In genomic region chr11:130146797-130147196, GRCh38 we compare ENCODE assay signal across 8 cellular contexts. TPM values are rescaled to one million over a fixed set of nuclear protein-coding genes. Genes with fewer than 3 reads are reported as not detected.
A peak's percentile ranks its signal among the peaks of the same experiment; 100 is the strongest.
DNase-seq lines count a peak whose midpoint lies in the region; ATAC-seq and TF ChIP-seq lines count a peak whose summit lies in the region.

No MANE protein-coding gene starts in this region.

- peaks cover 25% of the 10 kb centered on the region for H3K4me1 Mint-ChIP-seq in CD4-positive, alpha-beta T cell (ENCODE audit: low read depth)
- peaks cover 30 to 53% (median 43%) of the 10 kb centered on the region in 3 donors for H3K4me1 Mint-ChIP-seq in naive B cell

- H3K27ac Mint-ChIP-seq in CD4-positive, alpha-beta T cell = no peak overlapping the region
- peak overlapping the region in 4 of 6 donors; percentile 39 to 93 (median 76) for H3K27ac Mint-ChIP-seq in naive B cell

- intact Hi-C loops in CD4-positive, alpha-beta T cell (cut with DNase I, micrococcal nuclease) = no loop called here

- no peak for DNase-seq in CD4-positive, alpha-beta T cell
- DNase-seq in NAMALWA (ENCODE audit: low spot score) = peak; percentile 66
- DNase-seq in coronary artery (ENCODE audit: low spot score) = peak; percentile 71
- peak; percentile 60 for DNase-seq in naive B cell
- no peak for DNase-seq in GM19240 (ENCODE audit: insufficient read length, low spot score)
- DNase-seq in retina = no peak

- peak; percentile 75 for ATAC-seq in CD4-positive, alpha-beta T cell (ENCODE audit: poor library complexity)
- ATAC-seq in naive B cell (ENCODE audit: low read depth in 2 of 2) (peak; percentile 97 to 98), GM21447 (IDR thresholded peaks at IDR 0.05; ENCODE audit: unreplicated experiment) (no peak), GM18873 (IDR thresholded peaks at IDR 0.05; ENCODE audit: low FRiP score, unreplicated experiment) (no peak)

- TF ChIP-seq CTCF in CD4-positive, alpha-beta T cell (IDR thresholded peaks at IDR 0.05) = no peak
- no peak for TF ChIP-seq CTCF in coronary artery (IDR thresholded peaks at IDR 0.05)

- no peak overlapping the region for H3K4me3 ChIP-seq in coronary artery

- no peak overlapping the region for H3K4me3 Mint-ChIP-seq in CD4-positive, alpha-beta T cell
- H3K4me3 Mint-ChIP-seq in naive B cell = peak overlapping the region in 7 of 8 donors; percentile 32 to 83 (median 66)

- POLR2A ChIA-PET in CD4-positive, alpha-beta T cell (lab: Charles Lee) = interaction anchor here (0.9 kb wide), 1 partner anchor 223 kb away, joined by 4 read pairs; no protein-coding TSS in a partner anchor

- no peaks in the 10 kb centered on the region for H3K9me3 ChIP-seq in CD4-positive, alpha-beta T cell (ENCODE audit: control insufficient read depth, low read length)

- H3K36me3 Mint-ChIP-seq in CD4-positive, alpha-beta T cell (ENCODE audit: low read depth) = peaks cover 23% of the 10 kb centered on the region
- peaks cover 0 to 9% of the 10 kb centered on the region in 2 donors for H3K36me3 Mint-ChIP-seq in naive B cell

- no peaks in the 10 kb centered on the region for H3K27me3 ChIP-seq in CD4-positive, alpha-beta T cell (ENCODE audit: control insufficient read depth, insufficient read depth, low read length)

- H3K9me3 Mint-ChIP-seq in CD4-positive, alpha-beta T cell = no peaks in the 10 kb centered on the region
- no peaks in the 10 kb centered on the region for H3K9me3 Mint-ChIP-seq in naive B cell

- CTCF ChIA-PET in CD4-positive, alpha-beta T cell (lab: Charles Lee) = interaction anchor here (0.7 to 1.8 kb wide), 2 partner anchors 11 to 155 kb away, joined by 3 to 4 read pairs; no protein-coding TSS in a partner anchor

- H3K27ac ChIP-seq in CD4-positive, alpha-beta T cell (ENCODE audit: low read depth, low read length) = no peak overlapping the region
- peak overlapping the region in 1 of 2 donors; percentile 67 for H3K27ac ChIP-seq in coronary artery

- H3K27me3 Mint-ChIP-seq in CD4-positive, alpha-beta T cell = no peaks in the 10 kb centered on the region
- no peaks in the 10 kb centered on the region for H3K27me3 Mint-ChIP-seq in naive B cell

RNA-seq across cellular contexts. Expression of gene ST14, which starts 12.8 kb away (rescaled TPM):
- total RNA-seq in CD4-positive, alpha-beta T cell = under 1 TPM; 0.25 to 0.31 TPM
- polyA plus RNA-seq in naive B cell (ENCODE audit: low read depth in 6 of 6) = 10 to 100 TPM; 13.4 to 38.8 (median 20.0) TPM

Comparison
In these comparisons a context has a peak if more than half of its experiments do, and no peak if none do; other contexts are left out.
1. ATAC-seq: peak in CD4-positive, alpha-beta T cell (single experiment) and naive B cell (2 of 2); none in GM21447 (single experiment) and GM18873 (single experiment).
2. DNase-seq: peak in NAMALWA (single experiment), coronary artery (single experiment) and naive B cell (single experiment); none in CD4-positive, alpha-beta T cell (0 of 10), GM19240 (single experiment) and retina (single experiment).